In genomic region chr5:74396913-74397606, GRCh38 we compare ENCODE assay signal across 20 cellular contexts.
A peak's percentile ranks its signal among the peaks of the same experiment; 100 is the strongest.
DNase-seq lines count a peak whose midpoint lies in the region; ATAC-seq and TF ChIP-seq lines count a peak whose summit lies in the region.
"Had no signal": no experiment of that assay in that cellular context is flagged by ENCODE, and none has a peak within 500 bp of the region (broad histone marks: within the 10 kb centered on the region; RNA-seq: fewer than 3 reads in every experiment).

No MANE protein-coding gene starts in this region.

- H3K4me1 ChIP-seq in body of pancreas (peaks cover 29% of the 10 kb centered on the region), liver (ENCODE audit: control insufficient read depth in 4 of 4, insufficient read depth in 4 of 4, low read length in 3 of 4) (peaks cover 0 to 6% (median 3%) of the 10 kb centered on the region in 4 donors)
- H3K4me1 ChIP-seq: vagina had no signal

- ATAC-seq in left ventricle myocardium superior (peak; percentile 73), body of pancreas (peak; percentile 77), GM19035 (IDR thresholded peaks at IDR 0.05; ENCODE audit: unreplicated experiment) (no peak), left colon (no peak)

- TF ChIP-seq CTCF in body of pancreas (IDR thresholded peaks at IDR 0.05) (no peak), liver (IDR thresholded peaks at IDR 0.05; ENCODE audit: low read depth, low read length, missing input control) (no peak)

- TF ChIP-seq RAD21 in liver (IDR thresholded peaks at IDR 0.05), result no peak

- intact Hi-C loops in left ventricle myocardium superior (cut with micrococcal nuclease) (no loop called here), cardiac septum (cut with DNase I) (loop anchor here (10.0 kb wide), 1 partner anchor 362 kb away; no protein-coding TSS in a partner anchor), body of pancreas (cut with DNase I) (no loop called here), left colon (cut with DNase I, micrococcal nuclease) (no loop called here)

- H3K9me3 ChIP-seq in body of pancreas (no peaks in the 10 kb centered on the region), liver (ENCODE audit: control insufficient read depth in 4 of 4, low read length in 3 of 4) (no peaks in the 10 kb centered on the region)
- H3K9me3 ChIP-seq: vagina had no signal

- no peak overlapping the region for H3K4me3 ChIP-seq in body of pancreas
- H3K4me3 ChIP-seq in liver (ENCODE audit: low read depth in 1 of 3, low read length in 3 of 3), result no peak overlapping the region
- H3K4me3 ChIP-seq: SK-N-MC, vagina had no signal

- 46 to 51% methylated on average over 10 of the region's 10 CpGs for WGBS in body of pancreas, 2 donors
- WGBS in liver, result 65% methylated on average over 10 of the region's 10 CpGs

- H3K36me3 ChIP-seq in body of pancreas (replicated peaks in 1 of 2; ENCODE audit: insufficient read depth in 1 of 2, low read depth in 2 of 2) (no peaks in the 10 kb centered on the region), liver (ENCODE audit: control insufficient read depth in 4 of 4, insufficient read depth in 3 of 4, low read depth in 1 of 4, low read length in 3 of 4) (no peaks in the 10 kb centered on the region)
- H3K36me3 ChIP-seq: vagina had no signal

- H3K9ac ChIP-seq in liver (ENCODE audit: low read depth in 1 of 2, low read length in 2 of 2), result no peak overlapping the region

- no peak for DNase-seq in left ventricle myocardium superior
- DNase-seq in cardiac septum (ENCODE audit: low spot score), result no peak
- peak; percentile 35 to 57 (median 50) for DNase-seq in body of pancreas
- DNase-seq in central memory CD4-positive, alpha-beta T cell, result no peak
- DNase-seq in SK-N-DZ (ENCODE audit: low spot score), result no peak
- no peak for DNase-seq in left colon
- DNase-seq: activated B cell treated with CpG ODN at 0.5 μM for 24 hours; activated CD4-positive, alpha-beta memory T cell treated with anti-CD3 and anti-CD28 coated beads for 36 hours; activated naive CD4-positive, alpha-beta T cell treated with anti-CD3 and anti-CD28 coated beads for 36 hours; activated T-cell treated with anti-CD3 and anti-CD28 coated beads, Interleukin-2, amount 50 U/mL, for 1 hour; CD4-positive, alpha-beta memory T cell; foreskin melanocyte; left cardiac atrium; NCI-H1048; NCI-H526; stimulated activated CD8-positive, alpha-beta memory T cell treated with anti-CD3 and anti-CD28 coated beads, Interleukin-4, amount 100 ng/mL, for 48 hours had no signal

- no peaks in the 10 kb centered on the region for H3K27me3 ChIP-seq in body of pancreas
- no peaks in the 10 kb centered on the region for H3K27me3 ChIP-seq in liver (ENCODE audit: control insufficient read depth in 4 of 4, insufficient read depth in 4 of 4, low read length in 3 of 4)
- H3K27me3 ChIP-seq: vagina had no signal

- TF ChIP-seq POLR2A in body of pancreas (IDR thresholded peaks at IDR 0.05), result no peak

- H3K27ac ChIP-seq in body of pancreas, result peak overlapping the region in 3 of 4 donors; percentile 30 to 46 (median 35)
- H3K27ac ChIP-seq in liver (ENCODE audit: low read depth in 1 of 2, low read length in 2 of 2), result no peak overlapping the region
- H3K27ac ChIP-seq: SK-N-MC, vagina had no signal

TF ChIP-seq in liver, 16 proteins besides CTCF, POLR2A, EP300 and RAD21:
- TF ChIP-seq ATF3 (IDR thresholded peaks at IDR 0.05), result no peak
- TF ChIP-seq FOXA2 (IDR thresholded peaks at IDR 0.05), result no peak
- TF ChIP-seq FOXA1 (IDR thresholded peaks at IDR 0.05), result no peak
- TF ChIP-seq GABPA (IDR thresholded peaks at IDR 0.05 in 1 of 2, conservative IDR thresholded peaks at IDR 0.05 in 1 of 2), result no peak
- TF ChIP-seq EGR1 (IDR thresholded peaks at IDR 0.05; ENCODE audit: low read depth in 2 of 2), result no peak
- no peak for TF ChIP-seq TAF1 (conservative IDR thresholded peaks at IDR 0.05)
- TF ChIP-seq RXRA (IDR thresholded peaks at IDR 0.05), result peak; percentile 38 to 54
- peak; percentile 6 for TF ChIP-seq SP1 (IDR thresholded peaks at IDR 0.05)
- TF ChIP-seq HNF4G (IDR thresholded peaks at IDR 0.05), result no peak
- peak; percentile 48 to 52 for TF ChIP-seq HNF4A (conservative IDR thresholded peaks at IDR 0.05)
- TF ChIP-seq REST (IDR thresholded peaks at IDR 0.05), result no peak
- TF ChIP-seq ZBTB33 (IDR thresholded peaks at IDR 0.05), result no peak
- TF ChIP-seq NR2F2 (IDR thresholded peaks at IDR 0.05), result no peak
- TF ChIP-seq MAX (IDR thresholded peaks at IDR 0.05), result no peak
- no peak for TF ChIP-seq YY1 (IDR thresholded peaks at IDR 0.05)

Comparison
In these comparisons a context has a peak if more than half of its experiments do, and no peak if none do; other contexts are left out.
1. ATAC-seq: peak in left ventricle myocardium superior (single experiment) and body of pancreas (single experiment); none in GM19035 (single experiment) and left colon (single experiment).
2. DNase-seq: peak in body of pancreas (4 of 4); none in left ventricle myocardium superior (single experiment), cardiac septum (single experiment), central memory CD4-positive, alpha-beta T cell (single experiment), SK-N-DZ (single experiment) and left colon (0 of 2).
3. H3K27ac ChIP-seq: peak in body of pancreas (3 of 4); none in liver (0 of 2).